ENCODE assay signal across 6 cellular contexts in genomic region chr7:75201606-75202079, GRCh38.
DNase-seq lines count a peak whose midpoint lies in the region; ATAC-seq, FAIRE-seq and TF ChIP-seq lines count a peak whose summit lies in the region.
"Not testable (repeated sequence)": the region's sequence is repeated elsewhere in the genome, so short reads cannot be mapped to it uniquely, and the experiment has no call there.

No MANE protein-coding gene starts in this region.

- H3K79me2 ChIP-seq in GM12878 (ENCODE audit: control insufficient read depth, insufficient read depth, low read length) = not testable (repeated sequence)

- H3K4me1 Mint-ChIP-seq in naive thymus-derived CD4-positive, alpha-beta T cell = not testable (repeated sequence)

- not testable (repeated sequence) for DNase-seq in GM12878 (ENCODE audit: low read depth, low spot score); left cardiac atrium; left lung; naive thymus-derived CD4-positive, alpha-beta T cell; thoracic aorta (ENCODE audit: low spot score)

- no CpG with 5 or more reads among the region's 8 CpGs for WGBS in GM12878 (ENCODE audit: insufficient coverage, insufficient replicate concordance, low lambda C conversion rate, missing lambda C conversion rate)
- WGBS in gastroesophageal sphincter (ENCODE audit: low coverage in 1 of 2), 2 donors = no CpG with 5 or more reads among the region's 8 CpGs

- not testable (repeated sequence) for TF ChIP-seq EP300 in GM12878 (IDR thresholded peaks at IDR 0.05; ENCODE audit: borderline replicate concordance in 1 of 2, control insufficient read depth in 1 of 2, low read depth in 2 of 2, low read length in 2 of 2); gastroesophageal sphincter (IDR thresholded peaks at IDR 0.05)

- H3K4me3 Mint-ChIP-seq in naive thymus-derived CD4-positive, alpha-beta T cell = not testable (repeated sequence)

- CTCF ChIA-PET in GM12878 (lab: Yijun Ruan, JAX); naive thymus-derived CD4-positive, alpha-beta T cell (lab: Charles Lee): not testable (repeated sequence)

- H3K9ac ChIP-seq in GM12878 (ENCODE audit: control insufficient read depth, insufficient read depth, low read length) = not testable (repeated sequence)

- not testable (repeated sequence) for H3K4me2 ChIP-seq in GM12878 (ENCODE audit: control insufficient read depth, insufficient read depth)

- not testable (repeated sequence) for TF ChIP-seq RAD21 in GM12878 (IDR thresholded peaks at IDR 0.05; ENCODE audit: insufficient read depth, low read depth, low read length)

- TF ChIP-seq POLR2A in GM12878 (IDR thresholded peaks at IDR 0.05; ENCODE audit: low read depth, low read length); gastroesophageal sphincter (IDR thresholded peaks at IDR 0.05): not testable (repeated sequence)

- not testable (repeated sequence) for BruUV-seq in GM12878 (replicated peaks; lab: Mats Ljungman, UMichigan)

- ATAC-seq in GM12878 (peak; percentile 46), gastroesophageal sphincter (peak; percentile 88), left cardiac atrium (peak; percentile 76 to 88), left lung (peak; percentile 93), thoracic aorta (ENCODE audit: insufficient number of reproducible peaks, low FRiP score, low read depth) (peak; percentile 65)
- peak; percentile 77 for ATAC-seq in naive thymus-derived CD4-positive, alpha-beta T cell

- H2AFZ ChIP-seq in GM12878 (ENCODE audit: control insufficient read depth, low read depth, low read length) = not testable (repeated sequence)

- H3K36me3 Mint-ChIP-seq in naive thymus-derived CD4-positive, alpha-beta T cell = not testable (repeated sequence)

- H3K4me1 ChIP-seq in GM12878 (ENCODE audit: control insufficient read depth, insufficient read depth, low read length); gastroesophageal sphincter; left lung; naive thymus-derived CD4-positive, alpha-beta T cell (ENCODE audit: control insufficient read depth in 2 of 2, insufficient read depth in 2 of 2, low read length in 2 of 2); thoracic aorta (ENCODE audit: control insufficient read depth in 1 of 2, low read depth in 2 of 2): not testable (repeated sequence)

- not testable (repeated sequence) for TF ChIP-seq CTCF in GM12878 (IDR thresholded peaks at IDR 0.05 in 2 of 3, conservative IDR thresholded peaks at IDR 0.05 in 1 of 3; ENCODE audit: control insufficient read depth in 2 of 3, extremely low read depth in 1 of 3, insufficient read depth in 1 of 3, low read depth in 3 of 3, low read length in 3 of 3); gastroesophageal sphincter (IDR thresholded peaks at IDR 0.05); left lung (IDR thresholded peaks at IDR 0.05); thoracic aorta (IDR thresholded peaks at IDR 0.05)

- not testable (repeated sequence) for H3K9me3 ChIP-seq in GM12878 (replicated peaks; ENCODE audit: control insufficient read depth, insufficient read depth, low read length); gastroesophageal sphincter; left lung; naive thymus-derived CD4-positive, alpha-beta T cell (ENCODE audit: control insufficient read depth in 2 of 3, low read length in 3 of 3); thoracic aorta

- in situ Hi-C loops in GM12878 (cut with MboI) = not testable (repeated sequence)

- FAIRE-seq in GM12878 (lab: Jason Lieb, UNC) = not testable (repeated sequence)

- SMC1A ChIA-PET in GM12878 (lab: Charles Lee; ENCODE audit: uncharacterized antibody, unreplicated experiment) = not testable (repeated sequence)

- H3K4me3 ChIP-seq in GM12878; gastroesophageal sphincter; left lung; naive thymus-derived CD4-positive, alpha-beta T cell (ENCODE audit: low read length); thoracic aorta: not testable (repeated sequence)

- not testable (repeated sequence) for H3K27ac ChIP-seq in GM12878 (ENCODE audit: control insufficient read depth, insufficient read depth); gastroesophageal sphincter; left lung; naive thymus-derived CD4-positive, alpha-beta T cell (ENCODE audit: low read depth, low read length); thoracic aorta

- H3K27me3 ChIP-seq in GM12878 (replicated peaks in 1 of 2; ENCODE audit: control insufficient read depth in 2 of 2, insufficient read depth in 2 of 2, low read length in 1 of 2); gastroesophageal sphincter; left lung; naive thymus-derived CD4-positive, alpha-beta T cell (ENCODE audit: control insufficient read depth in 2 of 2, insufficient read depth in 2 of 2, low read length in 2 of 2); thoracic aorta (replicated peaks; ENCODE audit: insufficient read depth): not testable (repeated sequence)

- H3K27ac Mint-ChIP-seq in naive thymus-derived CD4-positive, alpha-beta T cell = not testable (repeated sequence)

- not testable (repeated sequence) for H3K27me3 Mint-ChIP-seq in naive thymus-derived CD4-positive, alpha-beta T cell

- RAD21 ChIA-PET in GM12878 (lab: Charles Lee; ENCODE audit: unreplicated experiment) = not testable (repeated sequence)

- not testable (repeated sequence) for H3K36me3 ChIP-seq in GM12878 (ENCODE audit: control insufficient read depth in 2 of 2, insufficient read depth in 2 of 2, low read length in 1 of 2); gastroesophageal sphincter; left lung; naive thymus-derived CD4-positive, alpha-beta T cell (ENCODE audit: control insufficient read depth in 2 of 3, insufficient read depth in 3 of 3, low read length in 3 of 3); thoracic aorta

- POLR2A ChIA-PET in GM12878 (lab: Charles Lee); naive thymus-derived CD4-positive, alpha-beta T cell (lab: Charles Lee): not testable (repeated sequence)

- H3K9me3 Mint-ChIP-seq in naive thymus-derived CD4-positive, alpha-beta T cell = not testable (repeated sequence)

- H4K20me1 ChIP-seq in GM12878 (ENCODE audit: control insufficient read depth, insufficient read depth) = not testable (repeated sequence)

- intact Hi-C loops in GM12878 (cut with micrococcal nuclease; ENCODE audit: unreplicated experiment); left cardiac atrium (cut with DNase I); left lung (cut with DNase I); naive thymus-derived CD4-positive, alpha-beta T cell (cut with micrococcal nuclease): not testable (repeated sequence)
